1 cellular context compared by ENCODE assay signal in genomic region chr6:3227363-3228045, GRCh38.
A peak's percentile ranks its signal among the peaks of the same experiment; 100 is the strongest.
TF ChIP-seq lines count a peak whose summit lies in the region.

TUBB2B (minus strand) TSS chr6:3227653; CDS start chr6:3227543, 110 bp downstream.

TF ChIP-seq in HepG2, 621 proteins besides CTCF, POLR2A, EP300 and RAD21 (continued from another document and continues in another):
- TF ChIP-seq RFX5 (IDR thresholded peaks at IDR 0.05; ENCODE audit: low read depth, low read length) (no peak), ZNF292 (CRISPR knock-in tag; IDR thresholded peaks at IDR 0.05; ENCODE audit: borderline replicate concordance, low read depth) (no peak), MAZ (IDR thresholded peaks at IDR 0.05; ENCODE audit: borderline replicate concordance, low read depth, low read length) (no peak), MAZ (CRISPR knock-in tag; IDR thresholded peaks at IDR 0.05; ENCODE audit: low read depth) (peak; percentile 48; the same call in 1 of the 2 replicates), ZNF253 (CRISPR knock-in tag; IDR thresholded peaks at IDR 0.05; ENCODE audit: borderline replicate concordance) (peak; percentile 0; the same call in 1 of the 2 replicates), ZNF180 (CRISPR knock-in tag; IDR thresholded peaks at IDR 0.05; ENCODE audit: borderline replicate concordance, low read depth) (no peak), ZNF263 (CRISPR knock-in tag; IDR thresholded peaks at IDR 0.05) (peak; percentile 75), REL (CRISPR knock-in tag; conservative IDR thresholded peaks at IDR 0.05) (no peak), ZNF670 (CRISPR knock-in tag; IDR thresholded peaks at IDR 0.05; ENCODE audit: borderline replicate concordance) (no peak; the same call in 1 of the 2 replicates), PHF21A (CRISPR knock-in tag; IDR thresholded peaks at IDR 0.05) (no peak), ZNF792 (CRISPR knock-in tag; IDR thresholded peaks at IDR 0.05) (no peak), GTF2F1 (IDR thresholded peaks at IDR 0.05; ENCODE audit: low read length) (no peak), ZNF850 (CRISPR knock-in tag; conservative IDR thresholded peaks at IDR 0.05) (no peak), ZMAT5 (CRISPR knock-in tag; IDR thresholded peaks at IDR 0.05; ENCODE audit: borderline replicate concordance, low read depth) (no peak), ZNF607 (CRISPR knock-in tag; IDR thresholded peaks at IDR 0.05; ENCODE audit: borderline replicate concordance) (peak; percentile 75; the same call in 1 of the 2 replicates), KLF15 (CRISPR knock-in tag; IDR thresholded peaks at IDR 0.05; ENCODE audit: borderline replicate concordance) (no peak), TCF7 (IDR thresholded peaks at IDR 0.05; ENCODE audit: low read depth) (no peak), AKAP8 (CRISPR knock-in tag; IDR thresholded peaks at IDR 0.05) (peak; percentile 32; the same call in 1 of the 2 replicates), SALL2 (CRISPR knock-in tag; IDR thresholded peaks at IDR 0.05) (no peak), ZNF709 (CRISPR knock-in tag; IDR thresholded peaks at IDR 0.05) (0 out of 2 replicates have a peak, but pooled peaks have one; percentile 59), ZNF761 (CRISPR knock-in tag; conservative IDR thresholded peaks at IDR 0.05) (no peak), NFYB (CRISPR knock-in tag; IDR thresholded peaks at IDR 0.05) (no peak), NR3C1 (CRISPR knock-in tag; IDR thresholded peaks at IDR 0.05) (no peak), SP140L (CRISPR knock-in tag; IDR thresholded peaks at IDR 0.05; ENCODE audit: borderline replicate concordance) (no peak), ELF4 (CRISPR knock-in tag; IDR thresholded peaks at IDR 0.05; ENCODE audit: borderline replicate concordance) (no peak), HNRNPK (IDR thresholded peaks at IDR 0.05; ENCODE audit: low read depth, low read length, poor library complexity, severe bottlenecking) (peak; percentile 97), NAIF1 (CRISPR knock-in tag; IDR thresholded peaks at IDR 0.05; ENCODE audit: borderline replicate concordance) (no peak), ADNP (CRISPR knock-in tag; IDR thresholded peaks at IDR 0.05) (no peak), TBX2 (CRISPR knock-in tag; IDR thresholded peaks at IDR 0.05; ENCODE audit: borderline replicate concordance) (no peak), MATR3 (CRISPR knock-in tag; IDR thresholded peaks at IDR 0.05) (no peak), KLF6 (CRISPR knock-in tag; IDR thresholded peaks at IDR 0.05) (no peak), TEAD2 (CRISPR knock-in tag; IDR thresholded peaks at IDR 0.05) (no peak), ZNF878 (CRISPR knock-in tag; IDR thresholded peaks at IDR 0.05) (no peak; the same call in 1 of the 2 replicates), ARNT (IDR thresholded peaks at IDR 0.05) (no peak), NFKB2 (CRISPR knock-in tag; IDR thresholded peaks at IDR 0.05; ENCODE audit: borderline replicate concordance) (no peak), ZBTB7A (CRISPR knock-in tag; IDR thresholded peaks at IDR 0.05) (no peak), ZZZ3 (CRISPR knock-in tag; IDR thresholded peaks at IDR 0.05; ENCODE audit: borderline replicate concordance) (no peak), ZNF101 (CRISPR knock-in tag; IDR thresholded peaks at IDR 0.05; ENCODE audit: borderline replicate concordance, low read depth) (0 out of 2 replicates have a peak, but pooled peaks have one; percentile 32), ZNF577 (CRISPR knock-in tag; IDR thresholded peaks at IDR 0.05; ENCODE audit: borderline replicate concordance, low read depth) (no peak), ZNF781 (CRISPR knock-in tag; IDR thresholded peaks at IDR 0.05; ENCODE audit: borderline replicate concordance, not compliant biosample characterization) (no peak), ZBTB2 (CRISPR knock-in tag; IDR thresholded peaks at IDR 0.05; ENCODE audit: low read depth) (0 out of 2 replicates have a peak, but pooled peaks have one; percentile 30), BRF2 (CRISPR knock-in tag; IDR thresholded peaks at IDR 0.05) (no peak), GPBP1L1 (CRISPR knock-in tag; IDR thresholded peaks at IDR 0.05) (no peak), PHF20 (CRISPR knock-in tag; IDR thresholded peaks at IDR 0.05) (no peak), ZNF660 (CRISPR knock-in tag; IDR thresholded peaks at IDR 0.05; ENCODE audit: borderline replicate concordance, low read depth) (no peak), TOPORS (CRISPR knock-in tag; IDR thresholded peaks at IDR 0.05) (no peak), REST (IDR thresholded peaks at IDR 0.05; ENCODE audit: borderline replicate concordance in 1 of 2, low read depth in 1 of 2, low read length in 2 of 2) (peak in 1 of 2 experiments; percentile 46; a peak in 1 of 4 replicates), MIXL1 (CRISPR knock-in tag; IDR thresholded peaks at IDR 0.05) (no peak), THRA (CRISPR knock-in tag; IDR thresholded peaks at IDR 0.05; ENCODE audit: borderline replicate concordance) (0 out of 2 replicates have a peak, but pooled peaks have one; percentile 13), ZNF570 (CRISPR knock-in tag; IDR thresholded peaks at IDR 0.05; ENCODE audit: borderline replicate concordance) (no peak), NFATC3 (CRISPR knock-in tag; IDR thresholded peaks at IDR 0.05) (no peak), MEIS1 (CRISPR knock-in tag; IDR thresholded peaks at IDR 0.05; ENCODE audit: borderline replicate concordance) (no peak), ATAD3A (CRISPR knock-in tag; IDR thresholded peaks at IDR 0.05) (no peak), ZSCAN9 (CRISPR knock-in tag; IDR thresholded peaks at IDR 0.05; ENCODE audit: borderline replicate concordance) (no peak), SRSF1 (optimal IDR thresholded peaks at IDR 0.05; ENCODE audit: low read depth, low read length) (peak; percentile 87), SNRNP70 (IDR thresholded peaks at IDR 0.05; ENCODE audit: low read depth, low read length) (no peak), RFXAP (CRISPR knock-in tag; IDR thresholded peaks at IDR 0.05; ENCODE audit: borderline replicate concordance) (no peak), BCL3 (CRISPR knock-in tag; IDR thresholded peaks at IDR 0.05) (no peak), ARNT2 (CRISPR knock-in tag; IDR thresholded peaks at IDR 0.05; ENCODE audit: low read depth) (peak; percentile 66; the same call in 1 of the 2 replicates), RARA (CRISPR knock-in tag; IDR thresholded peaks at IDR 0.05) (peak; percentile 37; the same call in 1 of the 2 replicates), BHLHE40 (IDR thresholded peaks at IDR 0.05; ENCODE audit: low read length) (no peak), KLF13 (CRISPR knock-in tag; IDR thresholded peaks at IDR 0.05) (no peak), ZNF281 (CRISPR knock-in tag; IDR thresholded peaks at IDR 0.05; ENCODE audit: borderline replicate concordance) (no peak), ZFX (CRISPR knock-in tag; IDR thresholded peaks at IDR 0.05; ENCODE audit: low read depth) (no peak), ZNF619 (CRISPR knock-in tag; IDR thresholded peaks at IDR 0.05) (no peak), TMF1 (CRISPR knock-in tag; IDR thresholded peaks at IDR 0.05; ENCODE audit: low read depth) (0 out of 2 replicates have a peak, but pooled peaks have one; percentile 13), ZNF572 (CRISPR knock-in tag; IDR thresholded peaks at IDR 0.05) (no peak), ZNF841 (CRISPR knock-in tag; IDR thresholded peaks at IDR 0.05; ENCODE audit: borderline replicate concordance) (no peak)
